ENCODE assay signal across 23 cellular contexts in genomic region chr22:23891726-23892125, GRCh38. TPM values are rescaled to one million over a fixed set of nuclear protein-coding genes. Genes with fewer than 3 reads are reported as not detected.
DNase-seq lines count a peak whose midpoint lies in the region; ATAC-seq, FAIRE-seq and TF ChIP-seq lines count a peak whose summit lies in the region.
"Had no signal": no experiment of that assay in that cellular context is flagged by ENCODE, and none has a peak within 500 bp of the region (broad histone marks: within the 10 kb centered on the region; RNA-seq: fewer than 3 reads in every experiment).

No MANE protein-coding gene starts in this region.

- CTCF ChIA-PET in activated B cell treated with CpG ODN at 0.5 μM for 24 hours (lab: Charles Lee) = no interaction called here

- H3K27me3 Mint-ChIP-seq in activated naive CD8-positive, alpha-beta T cell treated with anti-CD3 and anti-CD28 coated beads, Interleukin-2, amount 10 ng/mL, durations not matched to agents 7 days and 5 days = no peaks in the 10 kb centered on the region
- H3K27me3 Mint-ChIP-seq in activated naive CD8-positive, alpha-beta T cell treated with anti-CD3 and anti-CD28 coated beads, Interleukin-2, amount 50 U/mL, for 24 hours = no peaks in the 10 kb centered on the region
- H3K27me3 Mint-ChIP-seq in activated B cell treated with CpG ODN at 0.5 μM for 24 hours = no peaks in the 10 kb centered on the region
- H3K27me3 Mint-ChIP-seq in nephron (ENCODE audit: low read depth) = no peaks in the 10 kb centered on the region

- POLR2A ChIA-PET in activated naive CD8-positive, alpha-beta T cell treated with anti-CD3 and anti-CD28 coated beads, Interleukin-2, amount 10 ng/mL, durations not matched to agents 7 days and 5 days (lab: Charles Lee) = interaction anchor here (3.3 kb wide), 1 partner anchor 20 kb away, joined by 53 read pairs; no protein-coding TSS in a partner anchor
- POLR2A ChIA-PET in activated B cell treated with CpG ODN at 0.5 μM for 24 hours (lab: Charles Lee) = no interaction called here

- TF ChIP-seq POLR2A in H54 (IDR thresholded peaks at IDR 0.05; ENCODE audit: low read depth, low read length) = no peak

- peak overlapping the region; percentile 19 for H3K27ac Mint-ChIP-seq in activated naive CD8-positive, alpha-beta T cell treated with anti-CD3 and anti-CD28 coated beads, Interleukin-2, amount 10 ng/mL, durations not matched to agents 7 days and 5 days
- H3K27ac Mint-ChIP-seq in activated naive CD8-positive, alpha-beta T cell treated with anti-CD3 and anti-CD28 coated beads, Interleukin-2, amount 50 U/mL, for 24 hours = no peak overlapping the region
- H3K27ac Mint-ChIP-seq in activated B cell treated with CpG ODN at 0.5 μM for 24 hours (no peak overlapping the region), nephron (no peak overlapping the region)
- H3K27ac Mint-ChIP-seq: GM23338 had no signal

- no peak overlapping the region for H3K4me3 Mint-ChIP-seq in activated naive CD8-positive, alpha-beta T cell treated with anti-CD3 and anti-CD28 coated beads, Interleukin-2, amount 10 ng/mL, durations not matched to agents 7 days and 5 days
- H3K4me3 Mint-ChIP-seq in activated naive CD8-positive, alpha-beta T cell treated with anti-CD3 and anti-CD28 coated beads, Interleukin-2, amount 50 U/mL, for 24 hours = no peak overlapping the region
- H3K4me3 Mint-ChIP-seq in activated B cell treated with CpG ODN at 0.5 μM for 24 hours = peak overlapping the region; percentile 16
- peak overlapping the region; percentile 82 to 98 (median 96) for H3K4me3 Mint-ChIP-seq in nephron
- H3K4me3 Mint-ChIP-seq: GM23338 had no signal

- no peaks in the 10 kb centered on the region for H3K9me3 Mint-ChIP-seq in activated naive CD8-positive, alpha-beta T cell treated with anti-CD3 and anti-CD28 coated beads, Interleukin-2, amount 10 ng/mL, durations not matched to agents 7 days and 5 days
- no peaks in the 10 kb centered on the region for H3K9me3 Mint-ChIP-seq in activated naive CD8-positive, alpha-beta T cell treated with anti-CD3 and anti-CD28 coated beads, Interleukin-2, amount 50 U/mL, for 24 hours
- no peaks in the 10 kb centered on the region for H3K9me3 Mint-ChIP-seq in activated B cell treated with CpG ODN at 0.5 μM for 24 hours
- H3K9me3 Mint-ChIP-seq in nephron = no peaks in the 10 kb centered on the region

- no peak for ATAC-seq in activated naive CD8-positive, alpha-beta T cell treated with anti-CD3 and anti-CD28 coated beads, Interleukin-2, amount 10 ng/mL, durations not matched to agents 7 days and 5 days (ENCODE audit: low read depth)
- ATAC-seq in activated naive CD8-positive, alpha-beta T cell treated with anti-CD3 and anti-CD28 coated beads, Interleukin-2, amount 50 U/mL, for 24 hours = no peak
- ATAC-seq in activated B cell treated with CpG ODN at 0.5 μM for 24 hours (ENCODE audit: low read depth) (no peak), GM19328 (IDR thresholded peaks at IDR 0.05; ENCODE audit: unreplicated experiment) (no peak)
- ATAC-seq: GM23338, HCT116 had no signal

- H3K36me3 Mint-ChIP-seq in activated naive CD8-positive, alpha-beta T cell treated with anti-CD3 and anti-CD28 coated beads, Interleukin-2, amount 10 ng/mL, durations not matched to agents 7 days and 5 days = peaks cover 11% of the 10 kb centered on the region
- peaks cover 18% of the 10 kb centered on the region for H3K36me3 Mint-ChIP-seq in activated naive CD8-positive, alpha-beta T cell treated with anti-CD3 and anti-CD28 coated beads, Interleukin-2, amount 50 U/mL, for 24 hours (ENCODE audit: low read depth)
- peaks cover 26% of the 10 kb centered on the region for H3K36me3 Mint-ChIP-seq in activated B cell treated with CpG ODN at 0.5 μM for 24 hours (ENCODE audit: low read depth)
- H3K36me3 Mint-ChIP-seq in nephron (ENCODE audit: low read depth) = peaks cover 10% of the 10 kb centered on the region

- intact Hi-C loops in activated B cell treated with CpG ODN at 0.5 μM for 24 hours (cut with micrococcal nuclease) = loop anchor here (5.0 kb wide), 2 partner anchors 34 to 121 kb away; partner anchors contain the start of genes CABIN1 and SLC2A11

- FAIRE-seq in H54 (lab: Jason Lieb, UNC) = no peak
- FAIRE-seq: GM19239 had no signal

- no peak for DNase-seq in activated naive CD8-positive, alpha-beta T cell treated with anti-CD3 and anti-CD28 coated beads, Interleukin-2, amount 10 ng/mL, durations not matched to agents 7 days and 5 days
- no peak for DNase-seq in activated naive CD8-positive, alpha-beta T cell treated with anti-CD3 and anti-CD28 coated beads, Interleukin-2, amount 50 U/mL, for 24 hours
- no peak for DNase-seq in activated B cell treated with CpG ODN at 0.5 μM for 24 hours
- no peak for DNase-seq in DMS79 (lab: John Stamatoyannopoulos, UW)
- no peak for DNase-seq in H54 (ENCODE audit: insufficient read length, low spot score)
- DNase-seq: GDM1; IMR-90; Kasumi-1; MG63; NCI-H1092 treated with DMSO at 0.1 percent for 48 hours; NCI-H146; NCI-H2081; NCI-H446 treated with DMSO at 0.1 percent for 48 hours; NCI-H69; NK-92 treated with Interleukin-12 subunit alpha and Interleukin-12 subunit beta, amount 100 ng/mL, for 24 hours; Peyer's patch had no signal

- H3K4me1 Mint-ChIP-seq in activated naive CD8-positive, alpha-beta T cell treated with anti-CD3 and anti-CD28 coated beads, Interleukin-2, amount 10 ng/mL, durations not matched to agents 7 days and 5 days = peaks cover 17% of the 10 kb centered on the region
- H3K4me1 Mint-ChIP-seq in activated naive CD8-positive, alpha-beta T cell treated with anti-CD3 and anti-CD28 coated beads, Interleukin-2, amount 50 U/mL, for 24 hours = peaks cover 19% of the 10 kb centered on the region
- peaks cover 25% of the 10 kb centered on the region for H3K4me1 Mint-ChIP-seq in activated B cell treated with CpG ODN at 0.5 μM for 24 hours
- H3K4me1 Mint-ChIP-seq in nephron = peaks cover 21% of the 10 kb centered on the region

- TF ChIP-seq CTCF in activated B cell treated with CpG ODN at 0.5 μM for 24 hours (IDR thresholded peaks at IDR 0.05) (no peak), nephron (IDR thresholded peaks at IDR 0.05; ENCODE audit: unreplicated experiment in 3 of 3) (no peak)

RNA-seq across cellular contexts. Expression of gene MIF, which starts 2.5 kb away (rescaled TPM):
- total RNA-seq in activated naive CD8-positive, alpha-beta T cell treated with anti-CD3 and anti-CD28 coated beads, Interleukin-2, amount 10 ng/mL, durations not matched to agents 7 days and 5 days = 100 to 1,000 TPM; 776 to 848 TPM
- total RNA-seq in activated B cell treated with CpG ODN at 0.5 μM for 24 hours = 308 and 349 TPM in 2 replicates

RNA-seq across cellular contexts. Expression of gene SLC2A11, which starts 34.1 kb away (rescaled TPM):
- 10 to 100 TPM; 10.0 to 12.1 TPM for total RNA-seq in activated naive CD8-positive, alpha-beta T cell treated with anti-CD3 and anti-CD28 coated beads, Interleukin-2, amount 10 ng/mL, durations not matched to agents 7 days and 5 days
- total RNA-seq in activated B cell treated with CpG ODN at 0.5 μM for 24 hours = 24.0 and 30.2 TPM in 2 replicates

RNA-seq across cellular contexts. Expression of gene DERL3, which starts 52.9 kb away (rescaled TPM):
- total RNA-seq in activated naive CD8-positive, alpha-beta T cell treated with anti-CD3 and anti-CD28 coated beads, Interleukin-2, amount 10 ng/mL, durations not matched to agents 7 days and 5 days = 1 to 10 TPM; 9.6 to 9.9 TPM
- 15.4 and 18.3 TPM in 2 replicates for total RNA-seq in activated B cell treated with CpG ODN at 0.5 μM for 24 hours
- total RNA-seq: HT1080, SJSA1 had no signal

Comparison
In these comparisons a context has a peak if more than half of its experiments do, and no peak if none do; other contexts are left out.
1. H3K4me3 Mint-ChIP-seq: peak in activated B cell treated with CpG ODN at 0.5 μM for 24 hours (single experiment) and nephron (3 of 3); none in activated naive CD8-positive, alpha-beta T cell treated with anti-CD3 and anti-CD28 coated beads, Interleukin-2, amount 10 ng/mL, durations not matched to agents 7 days and 5 days (single experiment) and activated naive CD8-positive, alpha-beta T cell treated with anti-CD3 and anti-CD28 coated beads, Interleukin-2, amount 50 U/mL, for 24 hours (single experiment).